In genomic region chr7:132419538-132419937, GRCh38 we compare ENCODE assay signal across 19 cellular contexts.
DNase-seq lines count a peak whose midpoint lies in the region; ATAC-seq and TF ChIP-seq lines count a peak whose summit lies in the region.
"Had no signal": no experiment of that assay in that cellular context is flagged by ENCODE, and none has a peak within 500 bp of the region (broad histone marks: within the 10 kb centered on the region; RNA-seq: fewer than 3 reads in every experiment).

No MANE protein-coding gene starts in this region.

- no peak overlapping the region for H2BK12ac ChIP-seq in neuronal stem cell (ENCODE audit: low read length)

- no peak for ATAC-seq in stimulated activated naive CD8-positive, alpha-beta T cell treated with anti-CD3 and anti-CD28 coated beads, Interleukin-15, amount 100 ng/mL, for 72 hours
- ATAC-seq: activated naive CD8-positive, alpha-beta T cell treated with anti-CD3 and anti-CD28 coated beads, Interleukin-2, amount 50 U/mL, for 24 hours; effector memory CD8-positive, alpha-beta T cell had no signal

- H3K4me3 Mint-ChIP-seq in Caco-2 (ENCODE audit: unreplicated experiment) = no peak overlapping the region
- H3K4me3 Mint-ChIP-seq in stimulated activated naive CD8-positive, alpha-beta T cell treated with anti-CD3 and anti-CD28 coated beads, Interleukin-15, amount 100 ng/mL, for 72 hours = no peak overlapping the region
- H3K4me3 Mint-ChIP-seq: activated CD4-positive, alpha-beta T cell treated with anti-CD3 and anti-CD28 coated beads, Interleukin-2, amount 10 ng/mL, durations not matched to agents 24 days and 14 days; activated naive CD8-positive, alpha-beta T cell treated with anti-CD3 and anti-CD28 coated beads, Interleukin-2, amount 50 U/mL, for 24 hours; effector memory CD8-positive, alpha-beta T cell had no signal

- H3K79me1 ChIP-seq in neuronal stem cell (ENCODE audit: low read depth, low read length) = no peaks in the 10 kb centered on the region

- no peak overlapping the region for H4K91ac ChIP-seq in neuronal stem cell (ENCODE audit: low read depth, low read length, poor library complexity)

- no peaks in the 10 kb centered on the region; the same call in 1 of the 2 replicates for H3K27me3 ChIP-seq in BE2C
- H3K27me3 ChIP-seq in left ventricle myocardium inferior (ENCODE audit: low read depth) = no peaks in the 10 kb centered on the region
- no peaks in the 10 kb centered on the region for H3K27me3 ChIP-seq in Caco-2 (replicated peaks; ENCODE audit: control insufficient read depth, insufficient read depth, low read length)
- H3K27me3 ChIP-seq in neuronal stem cell (ENCODE audit: control insufficient read depth in 3 of 3, insufficient read depth in 3 of 3, low read depth in 1 of 3, low read length in 3 of 3) = no peaks in the 10 kb centered on the region
- H3K27me3 ChIP-seq: neutrophil, testis had no signal

- no TSS peak for BruUV-seq in Caco-2 (replicated peaks; lab: Mats Ljungman, UMichigan)

- H3K36me3 ChIP-seq in BE2C (no peaks in the 10 kb centered on the region), left ventricle myocardium inferior (no peaks in the 10 kb centered on the region), Caco-2 (ENCODE audit: control insufficient read depth, insufficient read depth, low read length) (no peaks in the 10 kb centered on the region), neuronal stem cell (replicated peaks in 1 of 2; ENCODE audit: control insufficient read depth in 2 of 2, insufficient read depth in 2 of 2, low read length in 2 of 2) (no peaks in the 10 kb centered on the region)
- H3K36me3 ChIP-seq: neutrophil had no signal

- H3K23ac ChIP-seq in neuronal stem cell (ENCODE audit: low read depth, low read length, poor library complexity) = no peak overlapping the region

- H3K4me3 ChIP-seq in BE2C (ENCODE audit: low read depth, low read length) = no peak overlapping the region
- H3K4me3 ChIP-seq in cardiac fibroblast (replicated peaks in 1 of 2; ENCODE audit: low read depth in 2 of 2, low read length in 2 of 2) = no peak overlapping the region
- no peak overlapping the region for H3K4me3 ChIP-seq in left ventricle myocardium inferior
- H3K4me3 ChIP-seq in Caco-2 (ENCODE audit: low read depth, low read length) = no peak overlapping the region
- H3K4me3 ChIP-seq in neuronal stem cell (ENCODE audit: low read length in 2 of 2) = no peak overlapping the region
- H3K4me3 ChIP-seq: testis had no signal

- H2BK5ac ChIP-seq in neuronal stem cell (ENCODE audit: low read length) = no peak overlapping the region

- intact Hi-C loops in left ventricle myocardium inferior (cut with micrococcal nuclease) = no loop called here
- intact Hi-C loops in Caco-2 (cut with micrococcal nuclease; ENCODE audit: unreplicated experiment) = no loop called here

- H3K9ac ChIP-seq in neuronal stem cell (ENCODE audit: low read depth, low read length, poor library complexity) = no peak overlapping the region

- TF ChIP-seq CTCF in BE2C (IDR thresholded peaks at IDR 0.05; ENCODE audit: low read depth, low read length) = no peak
- no peak for TF ChIP-seq CTCF in cardiac fibroblast (IDR thresholded peaks at IDR 0.05; ENCODE audit: low read depth, low read length)
- no peak for TF ChIP-seq CTCF in left ventricle myocardium inferior (IDR thresholded peaks at IDR 0.05; ENCODE audit: borderline replicate concordance)
- TF ChIP-seq CTCF in Caco-2 (IDR thresholded peaks at IDR 0.05; ENCODE audit: insufficient read depth in 1 of 2, low read depth in 1 of 2, low read length in 1 of 2, severe bottlenecking in 1 of 2, unreplicated experiment in 1 of 2) = no peak

- H3K4me2 ChIP-seq in neuronal stem cell (ENCODE audit: insufficient read depth, low read length, poor library complexity, severe bottlenecking) = no peak overlapping the region

- H2AFZ ChIP-seq in neuronal stem cell (ENCODE audit: low read length) = no peak overlapping the region

- no peak overlapping the region for H3K14ac ChIP-seq in neuronal stem cell (ENCODE audit: low read length)

- peak overlapping the region; percentile 44 for H3K27ac ChIP-seq in left ventricle myocardium inferior (replicated peaks)
- H3K27ac ChIP-seq in neuronal stem cell (replicated peaks; ENCODE audit: low read length) = no peak overlapping the region
- H3K27ac ChIP-seq: neutrophil, testis had no signal

- H3K9me3 ChIP-seq in BE2C = no peaks in the 10 kb centered on the region
- no peaks in the 10 kb centered on the region for H3K9me3 ChIP-seq in left ventricle myocardium inferior (replicated peaks)
- no peaks in the 10 kb centered on the region for H3K9me3 ChIP-seq in Caco-2
- H3K9me3 ChIP-seq in neuronal stem cell (replicated peaks in 1 of 2; ENCODE audit: control insufficient read depth in 2 of 2, insufficient read depth in 1 of 2, low read depth in 1 of 2, low read length in 2 of 2) = no peaks in the 10 kb centered on the region
- H3K9me3 ChIP-seq: neutrophil, testis had no signal

- H3K27ac Mint-ChIP-seq in Caco-2 (ENCODE audit: unreplicated experiment) = no peak overlapping the region
- no peak overlapping the region for H3K27ac Mint-ChIP-seq in stimulated activated naive CD8-positive, alpha-beta T cell treated with anti-CD3 and anti-CD28 coated beads, Interleukin-15, amount 100 ng/mL, for 72 hours
- H3K27ac Mint-ChIP-seq: activated CD4-positive, alpha-beta T cell treated with anti-CD3 and anti-CD28 coated beads, Interleukin-2, amount 10 ng/mL, durations not matched to agents 24 days and 14 days; activated naive CD8-positive, alpha-beta T cell treated with anti-CD3 and anti-CD28 coated beads, Interleukin-2, amount 50 U/mL, for 24 hours had no signal

- H3K36me3 Mint-ChIP-seq in Caco-2 (ENCODE audit: insufficient read depth, unreplicated experiment) = no peaks in the 10 kb centered on the region

- H3K4me1 ChIP-seq in BE2C = peaks cover 62% of the 10 kb centered on the region
- peaks cover 73% of the 10 kb centered on the region for H3K4me1 ChIP-seq in left ventricle myocardium inferior
- H3K4me1 ChIP-seq in Caco-2 = peaks cover 18% of the 10 kb centered on the region
- H3K4me1 ChIP-seq in neuronal stem cell (ENCODE audit: control insufficient read depth in 2 of 2, insufficient read depth in 1 of 2, low read depth in 1 of 2, low read length in 2 of 2) = peaks cover 0 to 14% of the 10 kb centered on the region in 2 donors
- H3K4me1 ChIP-seq: testis had no signal

- no peaks in the 10 kb centered on the region for H3K27me3 Mint-ChIP-seq in Caco-2 (ENCODE audit: insufficient read depth, unreplicated experiment)
- H3K27me3 Mint-ChIP-seq in stimulated activated naive CD8-positive, alpha-beta T cell treated with anti-CD3 and anti-CD28 coated beads, Interleukin-15, amount 100 ng/mL, for 72 hours = no peaks in the 10 kb centered on the region
- H3K27me3 Mint-ChIP-seq: activated naive CD8-positive, alpha-beta T cell treated with anti-CD3 and anti-CD28 coated beads, Interleukin-2, amount 50 U/mL, for 24 hours; effector memory CD8-positive, alpha-beta T cell had no signal

- peaks cover 21% of the 10 kb centered on the region for H3K4me1 Mint-ChIP-seq in Caco-2 (ENCODE audit: low read depth, unreplicated experiment)
- peaks cover 14% of the 10 kb centered on the region for H3K4me1 Mint-ChIP-seq in stimulated activated naive CD8-positive, alpha-beta T cell treated with anti-CD3 and anti-CD28 coated beads, Interleukin-15, amount 100 ng/mL, for 72 hours

- DNase-seq in BE2C = peak; percentile 44
- peak; percentile 79 for DNase-seq in OCI-M2 (lab: John Stamatoyannopoulos, UW; ENCODE audit: unreplicated experiment)
- peak; percentile 37 to 89 for DNase-seq in cardiac fibroblast (ENCODE audit: low read depth in 2 of 2)
- DNase-seq in left ventricle myocardium inferior = no peak
- no peak for DNase-seq in Caco-2
- no peak for DNase-seq in stimulated activated naive CD8-positive, alpha-beta T cell treated with anti-CD3 and anti-CD28 coated beads, Interleukin-15, amount 100 ng/mL, for 72 hours
- no peak for DNase-seq in neuronal stem cell (ENCODE audit: low spot score)
- no peak for DNase-seq in NCI-H510A (lab: John Stamatoyannopoulos, UW)
- DNase-seq: activated CD4-positive, alpha-beta T cell treated with anti-CD3 and anti-CD28 coated beads, Interleukin-2, amount 10 ng/mL, durations not matched to agents 24 days and 14 days; activated naive CD8-positive, alpha-beta T cell treated with anti-CD3 and anti-CD28 coated beads, Interleukin-2, amount 50 U/mL, for 24 hours; C1 segment of cervical spinal cord; central memory CD4-positive, alpha-beta T cell; DMS53; effector memory CD8-positive, alpha-beta T cell; HCEC 1CT; NCI-H345; RPMI8226; testis had no signal

- H3K9me3 Mint-ChIP-seq in Caco-2 (ENCODE audit: unreplicated experiment) = peaks cover 15% of the 10 kb centered on the region
- peaks cover 10 to 19% of the 10 kb centered on the region in 2 donors for H3K9me3 Mint-ChIP-seq in stimulated activated naive CD8-positive, alpha-beta T cell treated with anti-CD3 and anti-CD28 coated beads, Interleukin-15, amount 100 ng/mL, for 72 hours

- WGBS in neuronal stem cell (ENCODE audit: extremely low coverage in 2 of 2, insufficient read length in 2 of 2, insufficient replicate concordance in 1 of 2), 2 donors = no CpG with 5 or more reads among the region's 1 CpG

- CTCF ChIA-PET in Caco-2 (lab: Charles Lee) = no interaction called here

- no peak overlapping the region for H3K18ac ChIP-seq in neuronal stem cell (ENCODE audit: low read length)

- no peak overlapping the region for H4K8ac ChIP-seq in neuronal stem cell (ENCODE audit: low read depth, low read length)

- POLR2A ChIA-PET in Caco-2 (lab: Charles Lee) = no interaction called here

- H2BK120ac ChIP-seq in neuronal stem cell (ENCODE audit: low read depth, low read length) = no peak overlapping the region

- no peak overlapping the region for H2BK15ac ChIP-seq in neuronal stem cell (ENCODE audit: low read length)

- no peak overlapping the region for H2AK5ac ChIP-seq in neuronal stem cell (ENCODE audit: low read depth, low read length)

- no peak overlapping the region for H3K4ac ChIP-seq in neuronal stem cell (ENCODE audit: low read length)

Comparison
In these comparisons a context has a peak if more than half of its experiments do, and no peak if none do; other contexts are left out.
1. DNase-seq: peak in BE2C (single experiment), OCI-M2 (single experiment) and cardiac fibroblast (2 of 2); none in left ventricle myocardium inferior (single experiment), Caco-2 (0 of 2), stimulated activated naive CD8-positive, alpha-beta T cell treated with anti-CD3 and anti-CD28 coated beads, Interleukin-15, amount 100 ng/mL, for 72 hours (0 of 2), neuronal stem cell (single experiment) and NCI-H510A (single experiment).